In genomic region chr12:44812062-44812461, GRCh38 we compare ENCODE assay signal across 9 cellular contexts.
DNase-seq lines count a peak whose midpoint lies in the region; ATAC-seq and TF ChIP-seq lines count a peak whose summit lies in the region.
"Had no signal": no experiment of that assay in that cellular context is flagged by ENCODE, and none has a peak within 500 bp of the region (broad histone marks: within the 10 kb centered on the region; RNA-seq: fewer than 3 reads in every experiment).

No MANE protein-coding gene starts in this region.

- DNase-seq in ACHN (peak; percentile 31), mammary epithelial cell (peak; percentile 1), HK-2 (ENCODE audit: unreplicated experiment) (no peak), SHP77 treated with DMSO at 0.1 percent for 48 hours (lab: John Stamatoyannopoulos, UW) (no peak), heart right ventricle (no peak), gastrocnemius medialis (no peak)
- DNase-seq: NK-92 treated with Interleukin-12 subunit alpha and Interleukin-12 subunit beta, amount 100 ng/mL, for 24 hours had no signal

- H3K4me1 ChIP-seq in Loucy (ENCODE audit: insufficient read depth, low read length, poor library complexity, severe bottlenecking) (no peaks in the 10 kb centered on the region), mammary epithelial cell (ENCODE audit: insufficient read depth, low read length) (no peaks in the 10 kb centered on the region), heart right ventricle (no peaks in the 10 kb centered on the region), gastrocnemius medialis (no peaks in the 10 kb centered on the region)

- peak; percentile 84 for TF ChIP-seq CTCF in Loucy (conservative IDR thresholded peaks at IDR 0.05; ENCODE audit: low read length)
- peak; percentile 4 to 31 for TF ChIP-seq CTCF in mammary epithelial cell (conservative IDR thresholded peaks at IDR 0.05 in 1 of 2, IDR thresholded peaks at IDR 0.05 in 1 of 2; ENCODE audit: extremely low read depth in 1 of 2, insufficient read depth in 1 of 2, low read depth in 1 of 2, low read length in 2 of 2)
- TF ChIP-seq CTCF in heart right ventricle (IDR thresholded peaks at IDR 0.05) = no peak
- TF ChIP-seq CTCF in gastrocnemius medialis (IDR thresholded peaks at IDR 0.05 in 4 of 5, conservative IDR thresholded peaks at IDR 0.05 in 1 of 5) = no peak

- in situ Hi-C loops in ACHN (cut with HindIII; ENCODE audit: low pct_ligation_motif_present, low pct_unique_long_range_greater_than_20kb, low sequenced_read_pairs) (no loop called here), mammary epithelial cell (cut with MboI; ENCODE audit: low sequenced_read_pairs in 2 of 2) (no loop called here), gastrocnemius medialis (cut with MboI; ENCODE audit: low sequenced_read_pairs in 4 of 4) (no loop called here)

- intact Hi-C loops in mammary epithelial cell (cut with micrococcal nuclease) (no loop called here), heart right ventricle (cut with DNase I) (no loop called here), gastrocnemius medialis (cut with DNase I; ENCODE audit: low total_unique reads) (no loop called here)

- no peaks in the 10 kb centered on the region for H3K9me2 ChIP-seq in Loucy (replicated peaks; ENCODE audit: low read depth, low read length)

- dilution Hi-C loops in mammary epithelial cell (cut with HindIII; ENCODE audit: low sequenced_read_pairs) = no loop called here

- H3K4me3 ChIP-seq in Loucy (ENCODE audit: low read length, poor library complexity, severe bottlenecking) = no peak overlapping the region
- no peak overlapping the region for H3K4me3 ChIP-seq in mammary epithelial cell (replicated peaks in 1 of 3; ENCODE audit: insufficient read depth in 1 of 3, low read depth in 2 of 3, low read length in 3 of 3)
- H3K4me3 ChIP-seq in heart right ventricle = no peak overlapping the region
- H3K4me3 ChIP-seq in gastrocnemius medialis = no peak overlapping the region

- no peak for TF ChIP-seq POLR2A in gastrocnemius medialis (IDR thresholded peaks at IDR 0.05)

- H3K4me2 ChIP-seq in Loucy (ENCODE audit: low read depth, low read length, poor library complexity, severe bottlenecking) (no peak overlapping the region), mammary epithelial cell (ENCODE audit: insufficient read depth, low read depth, low read length) (no peak overlapping the region)

- no peaks in the 10 kb centered on the region for H3K9me3 ChIP-seq in Loucy (ENCODE audit: insufficient read depth, low read depth, low read length)
- H3K9me3 ChIP-seq in mammary epithelial cell (replicated peaks; ENCODE audit: insufficient read depth, low read length) = no peaks in the 10 kb centered on the region
- H3K9me3 ChIP-seq in heart right ventricle = no peaks in the 10 kb centered on the region
- H3K9me3 ChIP-seq in gastrocnemius medialis = no peaks in the 10 kb centered on the region

- no peaks in the 10 kb centered on the region for H4K20me1 ChIP-seq in Loucy (ENCODE audit: insufficient read depth, low read length, poor library complexity, severe bottlenecking)
- no peaks in the 10 kb centered on the region for H4K20me1 ChIP-seq in mammary epithelial cell (ENCODE audit: insufficient read depth, low read length)

- no peaks in the 10 kb centered on the region for H3K79me2 ChIP-seq in Loucy (ENCODE audit: insufficient read depth, low read length)
- no peaks in the 10 kb centered on the region for H3K79me2 ChIP-seq in mammary epithelial cell (ENCODE audit: insufficient read depth, low read length)

- no peaks in the 10 kb centered on the region for H3F3A ChIP-seq in Loucy (ENCODE audit: low read depth)

- 100% methylated on average over 1 of the region's 1 CpG for WGBS in mammary epithelial cell (ENCODE audit: low coverage, missing lambda C conversion rate)
- WGBS in heart right ventricle, 2 donors = 91 to 96% methylated on average over 1 of the region's 1 CpG

- BruUV-seq in mammary epithelial cell (replicated peaks; lab: Mats Ljungman, UMichigan) = no TSS peak

- H3K27me3 ChIP-seq in Loucy (ENCODE audit: insufficient read depth, low read length, poor library complexity, severe bottlenecking) (no peaks in the 10 kb centered on the region), mammary epithelial cell (ENCODE audit: insufficient read depth, low read length) (no peaks in the 10 kb centered on the region), heart right ventricle (no peaks in the 10 kb centered on the region), gastrocnemius medialis (no peaks in the 10 kb centered on the region)

- H3K27ac ChIP-seq in mammary epithelial cell (ENCODE audit: insufficient read depth, low read depth, low read length) (no peak overlapping the region), heart right ventricle (no peak overlapping the region), gastrocnemius medialis (no peak overlapping the region)

- H3K9ac ChIP-seq in Loucy (ENCODE audit: low read depth, low read length, poor library complexity, severe bottlenecking) = no peak overlapping the region
- no peak overlapping the region for H3K9ac ChIP-seq in mammary epithelial cell (ENCODE audit: insufficient read depth, low read length)

- H3K36me3 ChIP-seq in Loucy (ENCODE audit: insufficient read depth, low read length) (no peaks in the 10 kb centered on the region), mammary epithelial cell (ENCODE audit: insufficient read depth, low read length) (no peaks in the 10 kb centered on the region), heart right ventricle (no peaks in the 10 kb centered on the region), gastrocnemius medialis (no peaks in the 10 kb centered on the region)

- CTCF ChIA-PET in mammary epithelial cell (lab: Charles Lee; ENCODE audit: low non-redundant PET) = no interaction called here

- H2AFZ ChIP-seq in Loucy (ENCODE audit: low read length) (no peak overlapping the region), mammary epithelial cell (ENCODE audit: low read depth, low read length) (no peak overlapping the region)

- ATAC-seq in GM18499 (IDR thresholded peaks at IDR 0.05; ENCODE audit: insufficient read depth, unreplicated experiment) (peak; percentile 70), heart right ventricle (no peak), gastrocnemius medialis (no peak)

Comparison
In these comparisons a context has a peak if more than half of its experiments do, and no peak if none do; other contexts are left out.
1. DNase-seq: peak in ACHN (single experiment) and mammary epithelial cell (single experiment); none in HK-2 (single experiment), SHP77 treated with DMSO at 0.1 percent for 48 hours (single experiment), heart right ventricle (0 of 2) and gastrocnemius medialis (0 of 2).
2. CTCF ChIP-seq: peak in Loucy (single experiment) and mammary epithelial cell (2 of 2); none in heart right ventricle (0 of 9) and gastrocnemius medialis (0 of 5).